In genomic region chr5:6468104-6468503, GRCh38 we compare ENCODE assay signal across 1 cellular context.
TF ChIP-seq lines count a peak whose summit lies in the region.

No MANE protein-coding gene starts in this region.

TF ChIP-seq in WTC11, 78 proteins besides CTCF, POLR2A, EP300 and RAD21 (continued from another document):
- no peak for TF ChIP-seq ARID4B (CRISPR knock-in tag; IDR thresholded peaks at IDR 0.05; ENCODE audit: borderline replicate concordance)
- no peak for TF ChIP-seq NR2C2 (CRISPR knock-in tag; IDR thresholded peaks at IDR 0.05)
- TF ChIP-seq NR3C1 (CRISPR knock-in tag; conservative IDR thresholded peaks at IDR 0.05; ENCODE audit: low read depth), result no peak
- no peak for TF ChIP-seq ZNF263 (CRISPR knock-in tag; IDR thresholded peaks at IDR 0.05; ENCODE audit: low read depth)
- TF ChIP-seq TCF7 (CRISPR knock-in tag; IDR thresholded peaks at IDR 0.05; ENCODE audit: low read depth), result no peak
- no peak for TF ChIP-seq FOXP4 (CRISPR knock-in tag; IDR thresholded peaks at IDR 0.05)
